ENCODE assay signal across 1 cellular context in the genomic region with DNA sequence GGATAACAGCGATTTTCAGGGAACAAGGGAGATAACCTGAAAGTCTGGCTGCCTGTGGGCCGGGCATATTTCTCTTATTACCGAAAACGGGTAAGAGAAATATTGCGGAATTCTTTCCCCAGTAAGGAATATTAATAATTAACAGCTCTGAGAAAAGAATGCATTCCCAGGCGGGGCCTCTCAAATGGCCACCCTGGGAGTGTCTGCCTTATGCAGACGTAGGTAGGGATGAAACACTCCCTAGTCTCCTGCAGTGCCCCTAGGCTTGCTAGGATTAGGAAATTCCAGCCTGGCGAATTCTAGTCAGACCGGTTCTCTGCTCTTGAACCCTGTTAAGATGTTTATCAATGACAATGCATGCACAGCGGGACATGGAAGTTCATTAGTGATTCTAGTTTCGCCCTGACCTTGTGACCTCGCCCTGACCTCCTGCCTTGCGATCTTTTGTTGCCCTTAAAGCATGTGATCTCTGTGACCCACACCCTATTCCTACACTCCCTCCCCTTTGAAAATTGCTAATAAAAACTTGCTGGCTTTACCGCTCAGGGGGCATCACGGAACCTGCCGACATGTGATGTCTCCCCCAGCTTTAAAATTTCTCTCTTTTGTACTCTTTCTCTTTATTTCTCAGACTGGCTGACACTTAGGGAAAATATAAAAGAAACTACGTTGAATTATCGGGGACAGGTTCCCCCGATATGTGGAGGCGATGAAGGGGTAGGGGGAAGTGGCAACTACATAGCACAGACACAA.
TF ChIP-seq lines count a peak whose summit lies in the region.

No MANE protein-coding gene starts in this region.

TF ChIP-seq in WTC11, 78 proteins besides CTCF, POLR2A, EP300 and RAD21 (continued from another document):
- TF ChIP-seq, protein P1, sequence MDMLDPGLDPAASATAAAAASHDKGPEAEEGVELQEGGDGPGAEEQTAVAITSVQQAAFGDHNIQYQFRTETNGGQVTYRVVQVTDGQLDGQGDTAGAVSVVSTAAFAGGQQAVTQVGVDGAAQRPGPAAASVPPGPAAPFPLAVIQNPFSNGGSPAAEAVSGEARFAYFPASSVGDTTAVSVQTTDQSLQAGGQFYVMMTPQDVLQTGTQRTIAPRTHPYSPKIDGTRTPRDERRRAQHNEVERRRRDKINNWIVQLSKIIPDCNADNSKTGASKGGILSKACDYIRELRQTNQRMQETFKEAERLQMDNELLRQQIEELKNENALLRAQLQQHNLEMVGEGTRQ (CRISPR knock-in tag; IDR thresholded peaks at IDR 0.05): peak; percentile 75
- TF ChIP-seq, protein P2, sequence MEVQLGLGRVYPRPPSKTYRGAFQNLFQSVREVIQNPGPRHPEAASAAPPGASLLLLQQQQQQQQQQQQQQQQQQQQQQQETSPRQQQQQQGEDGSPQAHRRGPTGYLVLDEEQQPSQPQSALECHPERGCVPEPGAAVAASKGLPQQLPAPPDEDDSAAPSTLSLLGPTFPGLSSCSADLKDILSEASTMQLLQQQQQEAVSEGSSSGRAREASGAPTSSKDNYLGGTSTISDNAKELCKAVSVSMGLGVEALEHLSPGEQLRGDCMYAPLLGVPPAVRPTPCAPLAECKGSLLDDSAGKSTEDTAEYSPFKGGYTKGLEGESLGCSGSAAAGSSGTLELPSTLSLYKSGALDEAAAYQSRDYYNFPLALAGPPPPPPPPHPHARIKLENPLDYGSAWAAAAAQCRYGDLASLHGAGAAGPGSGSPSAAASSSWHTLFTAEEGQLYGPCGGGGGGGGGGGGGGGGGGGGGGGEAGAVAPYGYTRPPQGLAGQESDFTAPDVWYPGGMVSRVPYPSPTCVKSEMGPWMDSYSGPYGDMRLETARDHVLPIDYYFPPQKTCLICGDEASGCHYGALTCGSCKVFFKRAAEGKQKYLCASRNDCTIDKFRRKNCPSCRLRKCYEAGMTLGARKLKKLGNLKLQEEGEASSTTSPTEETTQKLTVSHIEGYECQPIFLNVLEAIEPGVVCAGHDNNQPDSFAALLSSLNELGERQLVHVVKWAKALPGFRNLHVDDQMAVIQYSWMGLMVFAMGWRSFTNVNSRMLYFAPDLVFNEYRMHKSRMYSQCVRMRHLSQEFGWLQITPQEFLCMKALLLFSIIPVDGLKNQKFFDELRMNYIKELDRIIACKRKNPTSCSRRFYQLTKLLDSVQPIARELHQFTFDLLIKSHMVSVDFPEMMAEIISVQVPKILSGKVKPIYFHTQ (CRISPR knock-in tag; IDR thresholded peaks at IDR 0.05): 0 out of 2 replicates have a peak, but pooled peaks have one; percentile 65
- peak; percentile 96 for TF ChIP-seq TEAD1 (CRISPR knock-in tag; IDR thresholded peaks at IDR 0.05)
- TF ChIP-seq GRHL2 (CRISPR knock-in tag; IDR thresholded peaks at IDR 0.05; ENCODE audit: insufficient replicate concordance, severe bottlenecking): peak; percentile 94
- 0 out of 2 replicates have a peak, but pooled peaks have one; percentile 50 for TF ChIP-seq SP1 (CRISPR knock-in tag; conservative IDR thresholded peaks at IDR 0.05)
- TF ChIP-seq, protein P3, sequence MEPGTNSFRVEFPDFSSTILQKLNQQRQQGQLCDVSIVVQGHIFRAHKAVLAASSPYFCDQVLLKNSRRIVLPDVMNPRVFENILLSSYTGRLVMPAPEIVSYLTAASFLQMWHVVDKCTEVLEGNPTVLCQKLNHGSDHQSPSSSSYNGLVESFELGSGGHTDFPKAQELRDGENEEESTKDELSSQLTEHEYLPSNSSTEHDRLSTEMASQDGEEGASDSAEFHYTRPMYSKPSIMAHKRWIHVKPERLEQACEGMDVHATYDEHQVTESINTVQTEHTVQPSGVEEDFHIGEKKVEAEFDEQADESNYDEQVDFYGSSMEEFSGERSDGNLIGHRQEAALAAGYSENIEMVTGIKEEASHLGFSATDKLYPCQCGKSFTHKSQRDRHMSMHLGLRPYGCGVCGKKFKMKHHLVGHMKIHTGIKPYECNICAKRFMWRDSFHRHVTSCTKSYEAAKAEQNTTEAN (CRISPR knock-in tag; IDR thresholded peaks at IDR 0.05): peak; percentile 62; the same call in 1 of the 2 replicates
- TF ChIP-seq, protein P4, sequence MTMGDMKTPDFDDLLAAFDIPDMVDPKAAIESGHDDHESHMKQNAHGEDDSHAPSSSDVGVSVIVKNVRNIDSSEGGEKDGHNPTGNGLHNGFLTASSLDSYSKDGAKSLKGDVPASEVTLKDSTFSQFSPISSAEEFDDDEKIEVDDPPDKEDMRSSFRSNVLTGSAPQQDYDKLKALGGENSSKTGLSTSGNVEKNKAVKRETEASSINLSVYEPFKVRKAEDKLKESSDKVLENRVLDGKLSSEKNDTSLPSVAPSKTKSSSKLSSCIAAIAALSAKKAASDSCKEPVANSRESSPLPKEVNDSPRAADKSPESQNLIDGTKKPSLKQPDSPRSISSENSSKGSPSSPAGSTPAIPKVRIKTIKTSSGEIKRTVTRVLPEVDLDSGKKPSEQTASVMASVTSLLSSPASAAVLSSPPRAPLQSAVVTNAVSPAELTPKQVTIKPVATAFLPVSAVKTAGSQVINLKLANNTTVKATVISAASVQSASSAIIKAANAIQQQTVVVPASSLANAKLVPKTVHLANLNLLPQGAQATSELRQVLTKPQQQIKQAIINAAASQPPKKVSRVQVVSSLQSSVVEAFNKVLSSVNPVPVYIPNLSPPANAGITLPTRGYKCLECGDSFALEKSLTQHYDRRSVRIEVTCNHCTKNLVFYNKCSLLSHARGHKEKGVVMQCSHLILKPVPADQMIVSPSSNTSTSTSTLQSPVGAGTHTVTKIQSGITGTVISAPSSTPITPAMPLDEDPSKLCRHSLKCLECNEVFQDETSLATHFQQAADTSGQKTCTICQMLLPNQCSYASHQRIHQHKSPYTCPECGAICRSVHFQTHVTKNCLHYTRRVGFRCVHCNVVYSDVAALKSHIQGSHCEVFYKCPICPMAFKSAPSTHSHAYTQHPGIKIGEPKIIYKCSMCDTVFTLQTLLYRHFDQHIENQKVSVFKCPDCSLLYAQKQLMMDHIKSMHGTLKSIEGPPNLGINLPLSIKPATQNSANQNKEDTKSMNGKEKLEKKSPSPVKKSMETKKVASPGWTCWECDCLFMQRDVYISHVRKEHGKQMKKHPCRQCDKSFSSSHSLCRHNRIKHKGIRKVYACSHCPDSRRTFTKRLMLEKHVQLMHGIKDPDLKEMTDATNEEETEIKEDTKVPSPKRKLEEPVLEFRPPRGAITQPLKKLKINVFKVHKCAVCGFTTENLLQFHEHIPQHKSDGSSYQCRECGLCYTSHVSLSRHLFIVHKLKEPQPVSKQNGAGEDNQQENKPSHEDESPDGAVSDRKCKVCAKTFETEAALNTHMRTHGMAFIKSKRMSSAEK (CRISPR knock-in tag; IDR thresholded peaks at IDR 0.05; ENCODE audit: borderline replicate concordance): peak; percentile 56; the same call in 1 of the 2 replicates
- TF ChIP-seq ETV6 (CRISPR knock-in tag; IDR thresholded peaks at IDR 0.05): peak; percentile 82
TF ChIP-seq in WTC11: peak in this region for 16; not testable (repeated sequence) for 62.
